In genomic region chr2:26354469-26354868, GRCh38 we compare ENCODE assay signal across 11 cellular contexts. TPM values are rescaled to one million over a fixed set of nuclear protein-coding genes. Genes with fewer than 3 reads are reported as not detected.
"Had no signal": no experiment of that assay in that cellular context is flagged by ENCODE, and none has a peak within 500 bp of the region (broad histone marks: within the 10 kb centered on the region; RNA-seq: fewer than 3 reads in every experiment).

No MANE protein-coding gene starts in this region.

RNA-seq across cellular contexts. Expression of gene ADGRF3, which starts 7.9 kb away (rescaled TPM):
- total RNA-seq: esophagus muscularis mucosa, pulmonary artery endothelial cell, transverse colon had no signal

RNA-seq across cellular contexts. Expression of gene DRC1, which starts 47.3 kb away (rescaled TPM):
- total RNA-seq: colonic mucosa, epithelial cell of proximal tubule, glomerular endothelial cell, left lobe of liver, mucosa of descending colon, transverse colon, ureter had no signal
- polyA plus RNA-seq: liver; naive thymus-derived CD4-positive, alpha-beta T cell had no signal
